In the genomic region with DNA sequence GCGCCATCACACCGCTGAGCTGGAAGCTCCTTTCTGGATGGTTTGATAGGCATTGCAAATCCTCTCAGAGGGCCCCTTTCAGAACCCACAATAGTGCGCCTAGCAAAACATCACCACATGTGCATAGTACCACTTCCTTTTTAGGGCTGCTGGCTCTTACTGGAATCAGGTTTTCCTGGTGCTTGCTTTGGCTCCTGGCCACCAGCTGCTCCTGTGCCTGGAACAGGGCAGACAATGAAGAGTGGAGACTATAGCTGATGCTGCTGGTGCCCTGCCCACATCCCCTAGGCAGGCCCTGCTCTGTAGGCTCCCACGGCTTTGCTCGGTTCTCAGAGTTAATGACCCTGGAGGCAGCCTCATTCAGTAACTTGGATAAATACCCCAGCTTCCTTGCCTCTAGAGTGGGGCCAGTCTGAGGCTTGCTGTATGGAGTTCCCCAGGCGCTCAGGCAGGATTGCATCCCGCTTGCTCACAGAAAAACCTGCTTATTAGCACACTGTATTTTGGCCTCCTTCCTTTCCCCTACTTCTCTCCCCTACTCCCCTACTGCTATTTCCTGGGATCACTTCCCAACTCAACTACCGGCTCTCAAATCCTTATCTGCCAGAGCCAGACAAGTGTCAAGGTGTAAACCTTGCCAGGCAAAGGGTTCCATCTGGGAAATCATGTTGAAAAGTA, we compare ENCODE assay signal across 1 cellular context.
A peak's percentile ranks its signal among the peaks of the same experiment; 100 is the strongest.
TF ChIP-seq lines count a peak whose summit lies in the region.

No MANE protein-coding gene starts in this region.

TF ChIP-seq in GM12878, 131 proteins besides CTCF, POLR2A, EP300 and RAD21 (continued from another document):
- TF ChIP-seq, protein P1, sequence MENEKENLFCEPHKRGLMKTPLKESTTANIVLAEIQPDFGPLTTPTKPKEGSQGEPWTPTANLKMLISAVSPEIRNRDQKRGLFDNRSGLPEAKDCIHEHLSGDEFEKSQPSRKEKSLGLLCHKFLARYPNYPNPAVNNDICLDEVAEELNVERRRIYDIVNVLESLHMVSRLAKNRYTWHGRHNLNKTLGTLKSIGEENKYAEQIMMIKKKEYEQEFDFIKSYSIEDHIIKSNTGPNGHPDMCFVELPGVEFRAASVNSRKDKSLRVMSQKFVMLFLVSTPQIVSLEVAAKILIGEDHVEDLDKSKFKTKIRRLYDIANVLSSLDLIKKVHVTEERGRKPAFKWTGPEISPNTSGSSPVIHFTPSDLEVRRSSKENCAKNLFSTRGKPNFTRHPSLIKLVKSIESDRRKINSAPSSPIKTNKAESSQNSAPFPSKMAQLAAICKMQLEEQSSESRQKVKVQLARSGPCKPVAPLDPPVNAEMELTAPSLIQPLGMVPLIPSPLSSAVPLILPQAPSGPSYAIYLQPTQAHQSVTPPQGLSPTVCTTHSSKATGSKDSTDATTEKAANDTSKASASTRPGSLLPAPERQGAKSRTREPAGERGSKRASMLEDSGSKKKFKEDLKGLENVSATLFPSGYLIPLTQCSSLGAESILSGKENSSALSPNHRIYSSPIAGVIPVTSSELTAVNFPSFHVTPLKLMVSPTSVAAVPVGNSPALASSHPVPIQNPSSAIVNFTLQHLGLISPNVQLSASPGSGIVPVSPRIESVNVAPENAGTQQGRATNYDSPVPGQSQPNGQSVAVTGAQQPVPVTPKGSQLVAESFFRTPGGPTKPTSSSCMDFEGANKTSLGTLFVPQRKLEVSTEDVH (IDR thresholded peaks at IDR 0.05; ENCODE audit: low read depth, partially characterized antibody) = no peak
- TF ChIP-seq TCF7 (IDR thresholded peaks at IDR 0.05; ENCODE audit: borderline replicate concordance) (no peak), SPI1 (IDR thresholded peaks at IDR 0.05; ENCODE audit: borderline replicate concordance, insufficient read depth, low read depth, low read length) (peak; percentile 65)
- TF ChIP-seq, protein P2, sequence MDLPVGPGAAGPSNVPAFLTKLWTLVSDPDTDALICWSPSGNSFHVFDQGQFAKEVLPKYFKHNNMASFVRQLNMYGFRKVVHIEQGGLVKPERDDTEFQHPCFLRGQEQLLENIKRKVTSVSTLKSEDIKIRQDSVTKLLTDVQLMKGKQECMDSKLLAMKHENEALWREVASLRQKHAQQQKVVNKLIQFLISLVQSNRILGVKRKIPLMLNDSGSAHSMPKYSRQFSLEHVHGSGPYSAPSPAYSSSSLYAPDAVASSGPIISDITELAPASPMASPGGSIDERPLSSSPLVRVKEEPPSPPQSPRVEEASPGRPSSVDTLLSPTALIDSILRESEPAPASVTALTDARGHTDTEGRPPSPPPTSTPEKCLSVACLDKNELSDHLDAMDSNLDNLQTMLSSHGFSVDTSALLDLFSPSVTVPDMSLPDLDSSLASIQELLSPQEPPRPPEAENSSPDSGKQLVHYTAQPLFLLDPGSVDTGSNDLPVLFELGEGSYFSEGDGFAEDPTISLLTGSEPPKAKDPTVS (IDR thresholded peaks at IDR 0.05; ENCODE audit: low read depth, low read length) = no peak
